ENCODE assay signal across 1 cellular context in the genomic region with DNA sequence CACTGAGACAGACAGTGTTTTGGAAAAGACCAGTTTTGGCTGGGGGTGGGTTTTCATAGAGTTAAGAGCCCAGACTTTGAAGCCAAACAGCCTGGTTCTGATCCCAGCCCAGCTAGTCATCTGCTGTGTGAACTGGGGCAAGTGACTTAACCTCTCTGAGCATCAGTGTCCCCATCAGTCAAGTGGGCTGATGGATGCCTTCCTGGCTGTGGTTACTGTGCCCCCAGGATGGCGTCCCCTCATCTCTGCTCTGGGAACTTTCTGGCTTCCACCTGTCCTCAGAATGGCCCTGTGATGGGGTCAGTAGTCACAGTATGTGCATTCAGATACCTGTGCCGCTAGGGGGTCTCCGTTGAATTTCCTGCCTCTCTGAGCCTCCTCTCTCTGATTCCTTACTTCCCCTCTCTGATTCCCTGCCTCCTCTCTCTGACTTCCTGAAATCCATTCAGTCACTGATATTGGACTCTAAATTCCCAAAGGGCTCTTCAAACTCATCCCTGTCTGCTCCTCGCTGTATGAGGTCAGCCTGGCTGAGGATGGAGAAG.
TF ChIP-seq lines count a peak whose summit lies in the region.

No MANE protein-coding gene starts in this region.

TF ChIP-seq in HCT116, 20 proteins besides CTCF, POLR2A, EP300 and RAD21:
- TF ChIP-seq FOSL1 (IDR thresholded peaks at IDR 0.05; ENCODE audit: low read depth) (no peak), CEBPB (IDR thresholded peaks at IDR 0.05; ENCODE audit: low read depth) (no peak), JUND (IDR thresholded peaks at IDR 0.05) (no peak), ZNF274 (IDR thresholded peaks at IDR 0.05; ENCODE audit: low read depth, low read length) (no peak), EZH2phosphoT487 (IDR thresholded peaks at IDR 0.05; ENCODE audit: borderline replicate concordance) (no peak), EGR1 (IDR thresholded peaks at IDR 0.05; ENCODE audit: low read depth) (no peak), SRF (IDR thresholded peaks at IDR 0.05; ENCODE audit: low read depth) (no peak)
